1 cellular context compared by ENCODE assay signal in the genomic region with DNA sequence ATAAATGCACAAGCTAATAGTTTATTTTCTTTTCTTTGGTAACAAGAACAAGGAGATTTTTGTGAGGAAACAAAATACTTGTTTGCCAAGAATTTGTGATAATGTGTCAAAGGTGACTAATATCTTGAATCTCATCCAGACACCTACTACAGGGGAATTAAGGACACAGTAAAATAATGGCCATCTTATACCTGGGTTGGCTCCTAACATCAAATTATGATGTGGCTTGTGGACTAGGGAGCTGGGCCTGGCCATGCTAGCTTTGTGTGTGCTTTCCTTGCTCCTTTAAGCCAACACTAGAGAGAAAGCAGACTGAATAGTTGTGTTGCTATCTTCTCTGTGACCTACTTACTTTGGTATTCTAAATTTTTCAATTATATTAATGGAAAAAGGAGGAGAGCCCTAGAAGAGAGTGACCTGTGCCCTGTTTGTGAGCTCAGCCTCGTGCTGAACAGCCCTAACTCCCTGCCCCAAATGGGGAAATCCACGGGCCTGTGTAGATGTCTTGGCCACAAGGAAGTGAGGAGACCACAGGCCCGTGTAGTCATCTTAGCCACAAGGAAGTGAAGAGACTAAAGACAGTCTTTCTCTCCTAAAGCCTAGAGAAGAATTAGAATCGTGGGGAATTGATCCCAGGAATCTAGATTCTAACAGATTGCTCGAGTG.
TF ChIP-seq lines count a peak whose summit lies in the region.

No MANE protein-coding gene starts in this region.

TF ChIP-seq in SK-N-SH treated with all-trans-retinoic acid at 6 μM for 48 hours, 23 proteins besides CTCF, POLR2A, EP300 and RAD21 (continued from another document):
- TF ChIP-seq ZNF70 (CRISPR knock-in tag; IDR thresholded peaks at IDR 0.05) (no peak), PPARA (CRISPR knock-in tag; IDR thresholded peaks at IDR 0.05; ENCODE audit: borderline replicate concordance) (no peak), ZNF8 (CRISPR knock-in tag; IDR thresholded peaks at IDR 0.05) (no peak)
- TF ChIP-seq, protein P1, sequence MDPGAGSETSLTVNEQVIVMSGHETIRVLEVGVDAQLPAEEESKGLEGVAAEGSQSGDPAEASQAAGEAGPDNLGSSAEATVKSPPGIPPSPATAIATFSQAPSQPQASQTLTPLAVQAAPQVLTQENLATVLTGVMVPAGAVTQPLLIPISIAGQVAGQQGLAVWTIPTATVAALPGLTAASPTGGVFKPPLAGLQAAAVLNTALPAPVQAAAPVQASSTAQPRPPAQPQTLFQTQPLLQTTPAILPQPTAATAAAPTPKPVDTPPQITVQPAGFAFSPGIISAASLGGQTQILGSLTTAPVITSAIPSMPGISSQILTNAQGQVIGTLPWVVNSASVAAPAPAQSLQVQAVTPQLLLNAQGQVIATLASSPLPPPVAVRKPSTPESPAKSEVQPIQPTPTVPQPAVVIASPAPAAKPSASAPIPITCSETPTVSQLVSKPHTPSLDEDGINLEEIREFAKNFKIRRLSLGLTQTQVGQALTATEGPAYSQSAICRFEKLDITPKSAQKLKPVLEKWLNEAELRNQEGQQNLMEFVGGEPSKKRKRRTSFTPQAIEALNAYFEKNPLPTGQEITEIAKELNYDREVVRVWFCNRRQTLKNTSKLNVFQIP (CRISPR knock-in tag; IDR thresholded peaks at IDR 0.05; ENCODE audit: borderline replicate concordance, low read depth), result no peak
